ENCODE assay signal across 11 cellular contexts in the genomic region with DNA sequence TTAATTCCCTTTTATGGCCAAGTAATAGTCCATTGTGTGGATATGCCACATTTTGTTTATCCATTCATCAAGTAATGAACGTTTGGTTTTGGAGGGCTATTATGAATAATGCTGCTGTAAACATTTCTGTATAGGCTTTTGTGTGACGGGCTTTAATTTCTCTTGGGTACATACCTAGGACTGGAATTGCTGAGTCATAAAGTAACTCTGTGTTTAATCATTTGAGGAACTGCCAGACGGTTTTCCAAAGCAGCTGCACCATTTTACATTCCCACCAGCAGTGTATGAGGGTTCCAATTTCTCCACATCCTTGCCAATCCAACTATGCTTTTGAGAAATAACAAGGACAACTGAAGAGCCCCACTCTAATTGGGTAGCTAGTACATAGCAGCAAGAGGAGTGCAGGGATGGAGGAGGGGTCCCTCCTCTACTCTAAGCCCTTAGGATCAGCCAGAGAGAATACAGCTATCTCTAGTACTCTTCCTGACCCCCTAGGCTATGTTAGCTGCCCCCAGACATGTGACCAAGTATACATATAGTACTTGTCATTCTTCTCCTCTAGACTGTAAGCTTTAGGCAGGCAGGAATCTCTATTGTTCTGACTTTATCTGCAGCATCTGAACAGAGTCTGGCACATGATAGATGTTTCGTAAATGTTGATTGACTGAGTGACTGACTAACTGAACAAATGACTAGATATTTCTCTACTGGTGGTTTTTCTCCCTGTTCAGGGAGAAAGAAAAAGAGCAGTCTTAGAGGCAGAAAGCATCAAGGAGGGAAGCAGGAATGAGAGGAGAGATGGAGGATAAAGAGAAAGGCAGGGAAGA. TPM values are rescaled to one million over a fixed set of nuclear protein-coding genes. Genes with fewer than 3 reads are reported as not detected.
DNase-seq lines count a peak whose midpoint lies in the region; ATAC-seq, FAIRE-seq and TF ChIP-seq lines count a peak whose summit lies in the region.
"Had no signal": no experiment of that assay in that cellular context is flagged by ENCODE, and none has a peak within 500 bp of the region (broad histone marks: within the 10 kb centered on the region; RNA-seq: fewer than 3 reads in every experiment).

No MANE protein-coding gene starts in this region.

- peaks cover 4% of the 10 kb centered on the region for H3K27me3 Mint-ChIP-seq in neural crest cell (ENCODE audit: low read depth)

- POLR2A ChIA-PET in K562 (lab: Yijun Ruan, JAX) = interaction anchor here (0.6 to 2.1 kb wide), 7 partner anchors 15 to 761 kb away, joined by 3 to 7 read pairs (median 3); a partner anchor contains a TSS

- H3K36me3 ChIP-seq in K562 (ENCODE audit: control insufficient read depth, insufficient read depth, low read length) = peaks cover 13% of the 10 kb centered on the region
- peaks cover 0 to 3% of the 10 kb centered on the region in 2 donors for H3K36me3 ChIP-seq in left lung
- H3K36me3 ChIP-seq: right atrium auricular region, stomach had no signal

- H3K27me3 ChIP-seq in K562 (ENCODE audit: control insufficient read depth in 2 of 2, insufficient read depth in 2 of 2, low read length in 2 of 2) = no peaks in the 10 kb centered on the region
- no peaks in the 10 kb centered on the region for H3K27me3 ChIP-seq in left lung
- H3K27me3 ChIP-seq: right atrium auricular region, stomach had no signal

- H3K4me2 ChIP-seq in K562 (ENCODE audit: insufficient read depth, low read length) = peak overlapping the region; percentile 28; the same call in 1 of the 2 replicates
- H3K4me2 ChIP-seq: KMS-11 had no signal

- peaks cover 12 to 51% of the 10 kb centered on the region in 2 experiments for H3K4me1 ChIP-seq in K562 (replicated peaks in 1 of 2; ENCODE audit: control insufficient read depth in 2 of 2, insufficient read depth in 2 of 2, low read length in 2 of 2)
- H3K4me1 ChIP-seq in left lung = peaks cover 17 to 46% of the 10 kb centered on the region in 2 donors

- CTCF ChIA-PET in K562 (lab: Yijun Ruan, JAX; ENCODE audit: low intra/inter-chr PET ratio) = interaction anchor here (1.0 kb wide), 1 partner anchor 639 kb away, joined by 3 read pairs; no protein-coding TSS in a partner anchor

- H3K4me3 Mint-ChIP-seq in neural crest cell = peak overlapping the region; percentile 39

- peak overlapping the region in 1 of 2 experiments; percentile 18; a peak in 2 of 4 replicates for H3K9ac ChIP-seq in K562 (ENCODE audit: insufficient read depth in 1 of 2, low read depth in 2 of 2, low read length in 2 of 2)
- H3K9ac ChIP-seq: KMS-11 had no signal

- no peaks in the 10 kb centered on the region for H3K9me1 ChIP-seq in K562 (ENCODE audit: control insufficient read depth, insufficient read depth, low read length)

- no peak for FAIRE-seq in K562 (lab: Jason Lieb, UNC)

- peaks cover 3% of the 10 kb centered on the region for H3K36me3 Mint-ChIP-seq in neural crest cell (ENCODE audit: low read depth)

- H3K27ac ChIP-seq in K562 (ENCODE audit: extremely low read depth, low read depth, low read length) (peak overlapping the region; percentile 52), left lung (no peak overlapping the region)
- H3K27ac ChIP-seq: KMS-11 had no signal

- H3K4me1 Mint-ChIP-seq in neural crest cell = peaks cover 58% of the 10 kb centered on the region

- BruUV-seq in K562 (replicated peaks; lab: Mats Ljungman, UMichigan) = no TSS peak

- H3K9me3 ChIP-seq in K562 (replicated peaks; ENCODE audit: control insufficient read depth, insufficient read depth, low read depth, low read length) (no peaks in the 10 kb centered on the region), left lung (no peaks in the 10 kb centered on the region)
- H3K9me3 ChIP-seq: right atrium auricular region, stomach had no signal

- H3K4me3 ChIP-seq in K562 (no peak overlapping the region), left lung (no peak overlapping the region)
- H3K4me3 ChIP-seq: right atrium auricular region, stomach had no signal

- no peak overlapping the region for H3K27ac Mint-ChIP-seq in neural crest cell (ENCODE audit: unreplicated experiment)

- TF ChIP-seq CTCF in K562 (IDR thresholded peaks at IDR 0.05 in 2 of 3, conservative IDR thresholded peaks at IDR 0.05 in 1 of 3; ENCODE audit: insufficient read depth in 2 of 3, low read depth in 1 of 3, low read length in 3 of 3) (no peak), neural crest cell (conservative IDR thresholded peaks at IDR 0.05) (no peak), left lung (IDR thresholded peaks at IDR 0.05) (no peak)

- 18% methylated on average over 4 of the region's 4 CpGs for WGBS in K562 (ENCODE audit: insufficient coverage, low coverage, missing lambda C conversion rate)

- intact Hi-C loops in K562 (cut with micrococcal nuclease) (loop anchor here (5.0 kb wide), 1 partner anchor 71 kb away; a partner anchor contains a TSS), left lung (cut with DNase I) (no loop called here)

- TF ChIP-seq RAD21 in K562 (CRISPR knock-in tag; conservative IDR thresholded peaks at IDR 0.05 in 1 of 2, IDR thresholded peaks at IDR 0.05 in 1 of 2) = no peak

- no peaks in the 10 kb centered on the region for H4K20me1 ChIP-seq in K562 (replicated peaks; ENCODE audit: control insufficient read depth, insufficient read depth, low read length)

- peak overlapping the region; percentile 76 for H2AFZ ChIP-seq in K562 (ENCODE audit: low read depth, low read length)

- TF ChIP-seq POLR2A in K562 (conservative IDR thresholded peaks at IDR 0.05) = no peak

- in situ Hi-C loops in K562 (cut with MboI) = no loop called here

- peaks cover 39% of the 10 kb centered on the region for H3K79me2 ChIP-seq in K562 (ENCODE audit: control insufficient read depth, insufficient read depth, low read length)

- ATAC-seq in K562 = no peak
- ATAC-seq in HG03565 (IDR thresholded peaks at IDR 0.05; ENCODE audit: unreplicated experiment) = no peak
- no peak for ATAC-seq in left lung

- DNase-seq in EL (peak; percentile 82), NCI-H2029 (lab: John Stamatoyannopoulos, UW) (peak; percentile 84), K562 (ENCODE audit: extremely low read depth in 1 of 4, low spot score in 3 of 4) (peak in 2 of 4 experiments; percentile 42 to 59), neural crest cell (ENCODE audit: low read depth, low spot score) (no peak), DMS79 (lab: John Stamatoyannopoulos, UW) (no peak), left lung (no peak)
- DNase-seq: activated naive CD4-positive, alpha-beta T cell treated with Interleukin-2 at 50 U/mL for 16 hours; stomach had no signal

- no peaks in the 10 kb centered on the region for H3K9me3 Mint-ChIP-seq in neural crest cell

- TF ChIP-seq EP300 in K562 (IDR thresholded peaks at IDR 0.05; ENCODE audit: low read length) = peak; percentile 55

TF ChIP-seq in K562, 482 proteins besides CTCF, POLR2A, EP300 and RAD21 (continues in another document):
- TF ChIP-seq MAFK (IDR thresholded peaks at IDR 0.05; ENCODE audit: low read length) (peak; percentile 92), ZNF239 (CRISPR knock-in tag; IDR thresholded peaks at IDR 0.05) (no peak), NEUROD1 (IDR thresholded peaks at IDR 0.05; ENCODE audit: borderline replicate concordance, low read depth, low read length, partially characterized antibody) (no peak), TARDBP (IDR thresholded peaks at IDR 0.05) (peak; percentile 46; the same call in 1 of the 2 replicates), EHMT2 (IDR thresholded peaks at IDR 0.05) (peak; percentile 82; the same call in 1 of the 2 replicates)
- TF ChIP-seq, protein P1, sequence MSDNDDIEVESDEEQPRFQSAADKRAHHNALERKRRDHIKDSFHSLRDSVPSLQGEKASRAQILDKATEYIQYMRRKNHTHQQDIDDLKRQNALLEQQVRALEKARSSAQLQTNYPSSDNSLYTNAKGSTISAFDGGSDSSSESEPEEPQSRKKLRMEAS (CRISPR knock-in tag; IDR thresholded peaks at IDR 0.05) = no peak

RNA-seq across cellular contexts. Expression of a gene that starts 22.1 kb away (rescaled TPM):
- 196 and 552 TPM in 2 replicates for total RNA-seq in K562 (2011; cell fraction: chromatin; rRNA removed; ENCODE audit: low replicate concordance)
- total RNA-seq in K562 (2011; cell fraction: nucleolus; rRNA removed) = 73.5 and 120 TPM in 2 replicates
- total RNA-seq in K562 (2011; cell fraction: nucleoplasm; rRNA removed) = 284 and 429 TPM in 2 replicates
- 112 and 234 TPM in 2 replicates for total RNA-seq in K562 (2014; rRNA removed)
- total RNA-seq in K562 (2014; rRNA removed; fragmentation: Illumina TruSeq; extraction: Trizol) = 425 and 528 TPM in 2 replicates
- 378 and 402 TPM in 2 replicates for total RNA-seq in K562 (2015; rRNA removed; fragmentation: Illumina TruSeq; extraction: Trizol)
- total RNA-seq in K562 (2021) = 179 and 209 TPM in 2 replicates
- 194 and 263 TPM in 2 replicates for polyA plus RNA-seq in K562 (2011; rRNA removed)
- 69.5 and 129 TPM in 2 replicates for polyA plus RNA-seq in K562 (2011; cell fraction: cytosol; rRNA removed)
- 124 and 148 TPM in 2 replicates for polyA plus RNA-seq in K562 (2011; cell fraction: nucleus; rRNA removed)
- 190 and 210 TPM in 2 replicates for polyA plus RNA-seq in K562 (2012)
- 232 and 298 TPM in 2 replicates for polyA plus RNA-seq in K562 (2014; fragmentation: Illumina TruSeq; extraction: Trizol)
- 100 to 1,000 TPM; 150 to 299 TPM for polyA plus RNA-seq in K562 (2014; fragmentation: Nextera tagmentation; extraction: Ambion mirVana)
- polyA plus RNA-seq in K562 (2014; rRNA removed) = 205 and 218 TPM in 2 replicates
- 405 and 437 TPM in 2 replicates for polyA minus RNA-seq in K562 (2011; rRNA and poly(A)+ RNA removed)
- polyA minus RNA-seq in K562 (2011; cell fraction: cytosol; rRNA and poly(A)+ RNA removed) = 193 and 262 TPM in 2 replicates
- polyA minus RNA-seq in K562 (2011; cell fraction: nucleus; rRNA and poly(A)+ RNA removed) = 99.6 and 227 TPM in 2 replicates
- 321 and 329 TPM in 2 replicates for total RNA-seq in neural crest cell
- 100 to 1,000 TPM; 171 to 177 TPM for total RNA-seq in left lung

Comparison
In these comparisons a context has a peak if more than half of its experiments do, and no peak if none do; other contexts are left out.
1. DNase-seq: peak in EL (single experiment) and NCI-H2029 (single experiment); none in neural crest cell (single experiment), DMS79 (single experiment) and left lung (0 of 2).